Comparison of ENCODE assay signal across 1 cellular context in the genomic region with DNA sequence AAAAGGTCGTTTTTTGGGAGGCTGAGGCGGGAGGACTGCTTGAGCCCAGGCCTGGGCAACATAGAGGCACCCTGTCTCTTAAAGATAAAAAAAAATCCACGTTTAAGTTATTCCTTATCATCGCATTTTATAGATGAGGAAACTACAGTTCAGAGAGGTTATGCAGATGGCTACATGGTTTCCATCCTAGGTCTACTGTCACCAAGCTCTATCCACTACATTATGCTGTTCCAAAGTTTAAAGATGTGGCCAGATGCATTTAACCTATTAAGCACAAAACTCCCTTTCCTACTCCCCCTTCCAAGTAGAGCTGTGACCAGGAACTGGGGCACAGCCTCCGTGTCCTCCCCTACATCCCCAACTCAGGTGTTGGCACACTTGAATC.
TF ChIP-seq lines count a peak whose summit lies in the region.

No MANE protein-coding gene starts in this region.

TF ChIP-seq in IMR-90, 13 proteins besides CTCF, POLR2A, EP300 and RAD21 (continued from another document):
- TF ChIP-seq MAZ (IDR thresholded peaks at IDR 0.05; ENCODE audit: borderline replicate concordance, low read depth, low read length) (no peak), ELK1 (IDR thresholded peaks at IDR 0.05; ENCODE audit: borderline replicate concordance, low read depth, low read length) (no peak), MXI1 (IDR thresholded peaks at IDR 0.05; ENCODE audit: borderline replicate concordance, low read depth, low read length) (no peak), USF2 (IDR thresholded peaks at IDR 0.05; ENCODE audit: low read depth, low read length) (no peak), NFE2L2 (IDR thresholded peaks at IDR 0.05; ENCODE audit: low read depth, low read length) (no peak), FOS (IDR thresholded peaks at IDR 0.05; ENCODE audit: low read depth, low read length) (no peak), RCOR1 (IDR thresholded peaks at IDR 0.05; ENCODE audit: insufficient replicate concordance, low read length) (no peak)
